19 cellular contexts compared by ENCODE assay signal in the genomic region with DNA sequence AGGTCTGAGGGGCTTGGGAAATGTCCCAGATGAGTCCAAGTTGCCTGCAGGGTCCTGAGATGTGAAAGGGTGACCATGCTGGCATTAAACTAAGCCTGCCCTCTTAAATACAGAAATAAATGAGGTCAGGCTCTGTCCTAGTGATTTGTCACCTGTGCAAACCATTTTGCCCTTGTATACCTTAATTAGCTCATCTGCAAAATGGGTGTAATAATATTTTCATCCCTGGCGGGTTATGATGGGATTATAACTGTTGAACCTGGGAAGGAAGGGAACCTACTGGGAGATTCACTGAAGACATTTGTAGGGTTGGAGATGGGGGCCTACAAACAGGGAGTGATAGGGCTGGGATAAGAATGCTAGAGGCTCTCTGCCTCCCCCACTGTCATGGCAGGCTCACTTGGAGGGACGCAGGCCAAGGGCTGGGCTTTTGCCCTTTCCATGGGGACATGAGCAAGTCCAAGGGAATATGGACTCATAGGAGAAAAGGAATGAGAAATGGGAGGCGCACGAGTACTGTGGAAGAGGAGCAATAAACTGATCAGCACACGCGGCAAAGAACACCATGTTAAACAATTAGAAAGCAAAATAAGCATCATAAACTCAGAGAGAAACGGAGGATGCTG. TPM values are rescaled to one million over a fixed set of nuclear protein-coding genes. Genes with fewer than 3 reads are reported as not detected.
DNase-seq lines count a peak whose midpoint lies in the region; ATAC-seq, FAIRE-seq and TF ChIP-seq lines count a peak whose summit lies in the region.
"Had no signal": no experiment of that assay in that cellular context is flagged by ENCODE, and none has a peak within 500 bp of the region (broad histone marks: within the 10 kb centered on the region; RNA-seq: fewer than 3 reads in every experiment).

No MANE protein-coding gene starts in this region.

- H3K27me3 ChIP-seq in HepG2 (ENCODE audit: control insufficient read depth in 1 of 2, insufficient read depth in 2 of 2, low read length in 2 of 2) (peaks cover 0 to 6% of the 10 kb centered on the region in 2 experiments; a peak in 1 of 5 replicates), right lobe of liver (no peaks in the 10 kb centered on the region), muscle layer of colon (ENCODE audit: control insufficient read depth in 1 of 2, insufficient read depth in 2 of 2, low read length in 2 of 2) (no peaks in the 10 kb centered on the region), mesendoderm (ENCODE audit: insufficient read depth, low read length, poor library complexity) (no peaks in the 10 kb centered on the region)

- in situ Hi-C loops in HepG2 (cut with HindIII; ENCODE audit: extremely low pct_ligation_motif_present, low pct_unique_long_range_greater_than_20kb), result no loop called here

- H3K4me1 ChIP-seq in HepG2 (ENCODE audit: insufficient read depth, low read length) (peaks cover 71% of the 10 kb centered on the region), right lobe of liver (no peaks in the 10 kb centered on the region), muscle layer of colon (ENCODE audit: insufficient read depth, low read length) (peaks cover 16% of the 10 kb centered on the region), mesendoderm (ENCODE audit: control insufficient read depth, low read depth, low read length) (peaks cover 2% of the 10 kb centered on the region)
- H3K4me1 ChIP-seq: A549, Caco-2 had no signal

- no peak overlapping the region for H4K8ac ChIP-seq in mesendoderm (ENCODE audit: low read depth, low read length)

- CTCF ChIA-PET in HepG2 (lab: Yijun Ruan, JAX; ENCODE audit: low intra/inter-chr PET ratio, low total read pairs), result no interaction called here

- TF ChIP-seq POLR2A in HepG2 (IDR thresholded peaks at IDR 0.05; ENCODE audit: insufficient read depth in 1 of 2, low read depth in 2 of 2, low read length in 2 of 2), result peak; percentile 29 to 34; a peak in 1 of 4 replicates
- TF ChIP-seq POLR2A in right lobe of liver (IDR thresholded peaks at IDR 0.05), result no peak

- H3K4me3 ChIP-seq in HepG2 (replicated peaks in 1 of 3; ENCODE audit: insufficient read depth in 1 of 3, low read depth in 2 of 3, low read length in 3 of 3) (peak overlapping the region; percentile 93 to 100 (median 98)), right lobe of liver (no peak overlapping the region), muscle layer of colon (ENCODE audit: low read depth in 1 of 2, low read length in 2 of 2) (no peak overlapping the region), mesendoderm (ENCODE audit: low read length) (no peak overlapping the region)
- H3K4me3 ChIP-seq: A549, GM23338 had no signal

- intact Hi-C loops in HepG2 (cut with micrococcal nuclease; ENCODE audit: unreplicated experiment), result no loop called here
- intact Hi-C loops in right lobe of liver (cut with DNase I), result no loop called here
- intact Hi-C loops in posterior vena cava (cut with DNase I), result no loop called here

- ATAC-seq in HepG2 (no peak), right lobe of liver (no peak), HG02763 (IDR thresholded peaks at IDR 0.05; ENCODE audit: unreplicated experiment) (no peak), GM18870 (IDR thresholded peaks at IDR 0.05; ENCODE audit: unreplicated experiment) (no peak)
- ATAC-seq: A549, GM23338 had no signal

- POLR2A ChIA-PET in HepG2 (lab: Yijun Ruan, JAX), result interaction anchor here (1.2 to 3.5 kb wide), 3 partner anchors 8 to 88 kb away, joined by 3 to 31 read pairs (median 9); no protein-coding TSS in a partner anchor

- no peak overlapping the region for H4K5ac ChIP-seq in mesendoderm (ENCODE audit: low read length)

- TF ChIP-seq CTCF in HepG2 (CRISPR knock-in tag; IDR thresholded peaks at IDR 0.05) (no peak), right lobe of liver (IDR thresholded peaks at IDR 0.05) (no peak)

- BruUV-seq in HepG2 (replicated peaks; lab: Mats Ljungman, UMichigan), result no TSS peak

- H3K27ac ChIP-seq in HepG2 (ENCODE audit: extremely low read length, insufficient read depth, low read length) (peak overlapping the region; percentile 74), right lobe of liver (no peak overlapping the region), muscle layer of colon (ENCODE audit: low read depth, low read length) (peak overlapping the region; percentile 24), mesendoderm (ENCODE audit: low read depth, low read length) (no peak overlapping the region)
- H3K27ac ChIP-seq: 22Rv1, A549, C4-2B had no signal

- H3K79me1 ChIP-seq in mesendoderm (ENCODE audit: low read length), result peaks cover 6% of the 10 kb centered on the region

- WGBS in HepG2 (ENCODE audit: low lambda C conversion rate), result 92% methylated on average over 7 of the region's 7 CpGs
- WGBS in right lobe of liver (ENCODE audit: insufficient coverage, low coverage, low lambda C conversion rate, missing lambda C conversion rate), result 89% methylated on average over 6 of the region's 7 CpGs
- WGBS in mesendoderm (ENCODE audit: extremely low coverage, insufficient coverage, low lambda C conversion rate), result no CpG with 5 or more reads among the region's 7 CpGs

- no peak for DNase-seq in HepG2 (ENCODE audit: low spot score)
- DNase-seq in right lobe of liver, result no peak
- DNase-seq in posterior vena cava (ENCODE audit: low spot score), result peak; percentile 62
- DNase-seq in mesendoderm, result no peak
- DNase-seq: AML-193; Caco-2; CD4-positive, alpha-beta T cell; HCEC 1CT had no signal

- peak overlapping the region; percentile 89 for H3K4me2 ChIP-seq in HepG2 (ENCODE audit: low read depth, low read length)
- H3K4me2 ChIP-seq in mesendoderm (ENCODE audit: low read length), result no peak overlapping the region
- H3K4me2 ChIP-seq: A549, GM23338 had no signal

- TF ChIP-seq RAD21 in HepG2 (CRISPR knock-in tag; IDR thresholded peaks at IDR 0.05), result no peak; the same call in 1 of the 2 replicates

- TF ChIP-seq EP300 in HepG2 (IDR thresholded peaks at IDR 0.05; ENCODE audit: low read depth in 2 of 2, low read length in 2 of 2) (no peak), HepG2 (CRISPR knock-in tag; IDR thresholded peaks at IDR 0.05; ENCODE audit: borderline replicate concordance) (no peak)

- H2AK5ac ChIP-seq in mesendoderm (ENCODE audit: low read length), result no peak overlapping the region

- H3K79me2 ChIP-seq in HepG2 (ENCODE audit: insufficient read depth, low read length), result peaks cover 93% of the 10 kb centered on the region
- peaks cover 18% of the 10 kb centered on the region for H3K79me2 ChIP-seq in mesendoderm (ENCODE audit: control insufficient read depth, insufficient read depth, low read length)

- H2BK15ac ChIP-seq in mesendoderm (replicated peaks; ENCODE audit: low read depth), result no peak overlapping the region

- H2BK5ac ChIP-seq in mesendoderm (ENCODE audit: low read length), result no peak overlapping the region

- peaks cover 32 to 75% of the 10 kb centered on the region in 2 experiments for H3K36me3 ChIP-seq in HepG2 (replicated peaks in 1 of 2; ENCODE audit: control insufficient read depth in 1 of 2, insufficient read depth in 2 of 2, low read length in 2 of 2)
- H3K36me3 ChIP-seq in right lobe of liver, result no peaks in the 10 kb centered on the region
- peaks cover 8% of the 10 kb centered on the region for H3K36me3 ChIP-seq in muscle layer of colon (ENCODE audit: insufficient read depth, low read length)
- H3K36me3 ChIP-seq in mesendoderm (ENCODE audit: control insufficient read depth, insufficient read depth, low read length), result no peaks in the 10 kb centered on the region

- H3K23ac ChIP-seq in mesendoderm (ENCODE audit: low read length), result no peak overlapping the region

- no peak overlapping the region for H3K4ac ChIP-seq in mesendoderm (ENCODE audit: low read depth, low read length)

- no peaks in the 10 kb centered on the region for H3K9me3 ChIP-seq in HepG2 (ENCODE audit: low read length)
- no peaks in the 10 kb centered on the region for H3K9me3 ChIP-seq in right lobe of liver
- H3K9me3 ChIP-seq in muscle layer of colon (ENCODE audit: low read length), result no peaks in the 10 kb centered on the region
- H3K9me3 ChIP-seq: A549, Caco-2 had no signal

- H3K9ac ChIP-seq in HepG2 (ENCODE audit: insufficient read depth, low read depth, low read length), result peak overlapping the region; percentile 90; the same call in 1 of the 2 replicates
- no peak overlapping the region for H3K9ac ChIP-seq in muscle layer of colon (ENCODE audit: low read length)
- no peak overlapping the region for H3K9ac ChIP-seq in mesendoderm (ENCODE audit: low read length)

- FAIRE-seq in HepG2 (lab: Jason Lieb, UNC), result no peak
- FAIRE-seq: A549, D721Med, G401.6, GM12891, H54 had no signal

- no peak overlapping the region for H2AFZ ChIP-seq in HepG2 (ENCODE audit: low read length)
- H2AFZ ChIP-seq: GM23338 had no signal

- H3K56ac ChIP-seq in mesendoderm (ENCODE audit: low read length), result no peak overlapping the region

- no peak overlapping the region for H2BK120ac ChIP-seq in mesendoderm (ENCODE audit: low read depth, low read length)

- no peak overlapping the region for H3K18ac ChIP-seq in mesendoderm (ENCODE audit: low read length)

- peaks cover 85% of the 10 kb centered on the region for H4K20me1 ChIP-seq in HepG2 (ENCODE audit: insufficient read depth, low read length)

RNA-seq across cellular contexts. Expression of a gene that starts 4.4 kb away (rescaled TPM):
- 59.0 and 70.4 TPM in 2 replicates for total RNA-seq in HepG2 (2016; rRNA removed; fragmentation: Illumina TruSeq; extraction: Trizol)
- 19.9 and 25.5 TPM in 2 replicates for total RNA-seq in HepG2 (2016; cell fraction: cytosol; rRNA removed; fragmentation: Illumina TruSeq; extraction: Trizol; ENCODE audit: low read depth)
- 50.0 and 70.7 TPM in 2 replicates for total RNA-seq in HepG2 (2016; cell fraction: insoluble cytoplasmic fraction; rRNA removed; fragmentation: Illumina TruSeq; extraction: Trizol)
- 136 and 148 TPM in 2 replicates for total RNA-seq in HepG2 (2016; cell fraction: membrane; rRNA removed; fragmentation: Illumina TruSeq; extraction: Trizol)
- total RNA-seq in HepG2 (2016; cell fraction: nucleus; rRNA removed; fragmentation: Illumina TruSeq; extraction: Trizol), result 61.9 and 70.6 TPM in 2 replicates
- polyA plus RNA-seq in HepG2 (2011; rRNA removed), result 86.1 and 121 TPM in 2 replicates
- 22.3 and 49.7 TPM in 2 replicates for polyA plus RNA-seq in HepG2 (2011; cell fraction: cytosol; rRNA removed)
- polyA plus RNA-seq in HepG2 (2011; cell fraction: nucleus; rRNA removed), result 150 and 275 TPM in 2 replicates
- 58.7 and 76.3 TPM in 2 replicates for polyA plus RNA-seq in HepG2 (2012)
- 106 and 127 TPM in 2 replicates for polyA plus RNA-seq in HepG2 (2016; cell fraction: cytosol; fragmentation: Illumina TruSeq; extraction: Trizol; ENCODE audit: low read depth)
- polyA plus RNA-seq in HepG2 (2016; cell fraction: insoluble cytoplasmic fraction; fragmentation: Illumina TruSeq; extraction: Trizol; ENCODE audit: low read depth), result 95.8 and 124 TPM in 2 replicates
- polyA plus RNA-seq in HepG2 (2016; cell fraction: membrane; fragmentation: Illumina TruSeq; extraction: Trizol; ENCODE audit: low read depth), result 156 and 170 TPM in 2 replicates
- polyA plus RNA-seq in HepG2 (2016; cell fraction: nucleus; fragmentation: Illumina TruSeq; extraction: Trizol; ENCODE audit: insufficient read depth, low read depth), result 155 and 169 TPM in 2 replicates
- polyA minus RNA-seq in HepG2 (2011; rRNA and poly(A)+ RNA removed; ENCODE audit: low replicate concordance), result 0.02 and 110 TPM in 2 replicates
- polyA minus RNA-seq in HepG2 (2011; cell fraction: cytosol; rRNA and poly(A)+ RNA removed), result 14.3 and 28.8 TPM in 2 replicates
- 43.1 and 57.6 TPM in 2 replicates for polyA minus RNA-seq in HepG2 (2011; cell fraction: nucleus; rRNA and poly(A)+ RNA removed)
- total RNA-seq in right lobe of liver, result 1 to 10 TPM in 5 of 6 experiments, under 1 TPM in 1; 0.69 to 2.6 (median 2.1) TPM
- total RNA-seq in posterior vena cava, result 10 to 100 TPM; 25.7 to 67.6 TPM
- polyA plus RNA-seq in mesendoderm (2013, experiment 1 of 2), result 8.8 TPM
- 7.9 TPM for polyA plus RNA-seq in mesendoderm (2013, experiment 2 of 2)

Comparison
In these comparisons a context has a peak if more than half of its experiments do, and no peak if none do; other contexts are left out.
1. H3K27ac ChIP-seq: peak in HepG2 (single experiment) and muscle layer of colon (single experiment); none in right lobe of liver (0 of 3) and mesendoderm (single experiment).
2. H3K4me3 ChIP-seq: peak in HepG2 (3 of 3); none in right lobe of liver (0 of 3), muscle layer of colon (0 of 2) and mesendoderm (single experiment).
3. RNA of a gene that starts 4.4 kb away (total RNA-seq): 19.9 to 148 TPM in HepG2 and 25.7 to 67.6 TPM in posterior vena cava; 0.69 to 2.6 TPM in right lobe of liver; every median in the first group is over 4 times any median in the second.